In genomic region chr20:16119909-16120308, GRCh38 we compare ENCODE assay signal across 28 cellular contexts.
"Had no signal": no experiment of that assay in that cellular context is flagged by ENCODE, and none has a peak within 500 bp of the region (broad histone marks: within the 10 kb centered on the region; RNA-seq: fewer than 3 reads in every experiment).

No MANE protein-coding gene starts in this region.

- FAIRE-seq: colon, endometrium, endothelial cell of umbilical vein, frontal cortex had no signal

- ATAC-seq: effector memory CD8-positive, alpha-beta T cell; esophagus mucosa; foreskin keratinocyte; gastrocnemius medialis; gastroesophageal sphincter; heart left ventricle; heart right ventricle had no signal

- DNase-seq: colonic mucosa; cortex of kidney; dermis blood vessel endothelial cell; dorsolateral prefrontal cortex; effector CD4-positive, alpha-beta T cell; effector CD8-positive, alpha-beta T cell; effector memory CD4-positive, alpha-beta T cell; effector memory CD8-positive, alpha-beta T cell; endodermal cell; erythroblast; esophagus squamous epithelium; foreskin fibroblast; foreskin keratinocyte; foreskin melanocyte; gastrocnemius medialis; glutamatergic neuron; head of caudate nucleus; heart left ventricle; heart right ventricle had no signal

- H3K27me3 ChIP-seq: colonic mucosa, esophagus muscularis mucosa, esophagus squamous epithelium, foreskin keratinocyte, gastrocnemius medialis, gastroesophageal sphincter had no signal

- H3K36me3 ChIP-seq: colonic mucosa, esophagus muscularis mucosa, esophagus squamous epithelium, gastrocnemius medialis, gastroesophageal sphincter, heart left ventricle, heart right ventricle had no signal

- H3K27ac ChIP-seq: colonic mucosa, coronary artery, dorsolateral prefrontal cortex, epithelial cell of prostate, esophagus muscularis mucosa, esophagus squamous epithelium, foreskin keratinocyte, gastrocnemius medialis, gastroesophageal sphincter, heart left ventricle, heart right ventricle had no signal

- H3K9me3 ChIP-seq: colonic mucosa, esophagus muscularis mucosa, esophagus squamous epithelium, gastrocnemius medialis, gastroesophageal sphincter had no signal

- H3K4me3 ChIP-seq: colonic mucosa, coronary artery, dorsolateral prefrontal cortex, esophagus muscularis mucosa, esophagus squamous epithelium, gastrocnemius medialis, gastroesophageal sphincter, heart left ventricle, heart right ventricle had no signal

- H3K4me1 ChIP-seq: colonic mucosa, esophagus squamous epithelium, gastrocnemius medialis, gastroesophageal sphincter had no signal
